22 cellular contexts compared by ENCODE assay signal in the genomic region with DNA sequence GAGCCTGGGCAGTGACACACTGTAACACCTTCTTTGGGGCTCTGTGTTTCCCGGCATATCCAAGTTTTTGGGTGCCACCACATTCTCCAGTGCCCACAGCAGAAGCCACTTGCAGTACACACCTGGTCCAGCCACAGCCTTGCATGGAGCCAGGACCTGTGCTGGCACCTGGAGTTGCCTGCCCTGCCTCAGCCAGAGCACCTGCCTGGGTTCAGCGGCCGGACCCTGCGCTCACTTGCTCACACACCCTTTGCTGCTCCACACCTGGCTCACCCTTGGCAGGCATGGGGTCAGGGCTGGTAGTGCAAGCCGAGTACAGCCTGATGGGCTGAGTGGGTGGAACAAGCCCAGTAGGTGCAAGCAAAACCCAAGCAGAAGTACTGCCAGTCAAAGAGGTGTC.
A peak's percentile ranks its signal among the peaks of the same experiment; 100 is the strongest.
DNase-seq lines count a peak whose midpoint lies in the region; ATAC-seq and TF ChIP-seq lines count a peak whose summit lies in the region.
"Had no signal": no experiment of that assay in that cellular context is flagged by ENCODE, and none has a peak within 500 bp of the region (broad histone marks: within the 10 kb centered on the region; RNA-seq: fewer than 3 reads in every experiment).

No MANE protein-coding gene starts in this region.

- TF ChIP-seq EP300 in gastroesophageal sphincter (IDR thresholded peaks at IDR 0.05), result no peak

- H3K27ac ChIP-seq in right cardiac atrium (ENCODE audit: low read length) (no peak overlapping the region), gastroesophageal sphincter (no peak overlapping the region)
- H3K27ac ChIP-seq: BLaER1 had no signal

- ATAC-seq in right cardiac atrium (no peak), left cardiac atrium (no peak), gastroesophageal sphincter (peak; percentile 22)

- H3K9me3 ChIP-seq in right cardiac atrium (ENCODE audit: control insufficient read depth, low read length) (no peaks in the 10 kb centered on the region), gastroesophageal sphincter (no peaks in the 10 kb centered on the region)

- 90% methylated on average over 5 of the region's 5 CpGs for WGBS in right cardiac atrium
- 87% methylated on average over 3 of the region's 5 CpGs; no CpG with 5 or more reads in 1 of the 2 donors for WGBS in gastroesophageal sphincter (ENCODE audit: low coverage in 1 of 2), 2 donors

- TF ChIP-seq POLR2A in gastroesophageal sphincter (IDR thresholded peaks at IDR 0.05), result no peak

- H3K4me1 ChIP-seq in right cardiac atrium (ENCODE audit: control insufficient read depth, insufficient read depth, low read length) (no peaks in the 10 kb centered on the region), gastroesophageal sphincter (no peaks in the 10 kb centered on the region)
- H3K4me1 ChIP-seq: BLaER1 had no signal

- DNase-seq in right cardiac atrium (peak in 2 of 3 donors; percentile 16 to 26), left cardiac atrium (no peak), posterior vena cava (ENCODE audit: low spot score) (peak; percentile 63), HPDE6-E6E7 (ENCODE audit: extremely low spot score) (no peak), HT-29 (ENCODE audit: low spot score) (no peak), glutamatergic neuron (no peak)
- DNase-seq: CD4-positive, CD25-positive, alpha-beta regulatory T cell; DMS153; H7; IMR-90; KG1; MM.1S; NCI-H1048; NCI-H1417; NCI-H1694; NCI-H2081; NCI-H2227 treated with DMSO at 0.1 percent for 48 hours; NCI-H526 treated with DMSO at 0.1 percent for 48 hours; RPMI8226; SHP77 treated with DMSO at 0.1 percent for 48 hours had no signal

- intact Hi-C loops in right cardiac atrium (cut with DNase I) (no loop called here), left cardiac atrium (cut with DNase I) (no loop called here), posterior vena cava (cut with DNase I) (no loop called here)

- H3K27me3 ChIP-seq in right cardiac atrium (ENCODE audit: control insufficient read depth, insufficient read depth) (no peaks in the 10 kb centered on the region), gastroesophageal sphincter (no peaks in the 10 kb centered on the region)
- H3K27me3 ChIP-seq: BLaER1 had no signal

- no peaks in the 10 kb centered on the region for H3K4me1 Mint-ChIP-seq in glutamatergic neuron (ENCODE audit: low read depth, unreplicated experiment)
- H3K4me1 Mint-ChIP-seq: CD4-positive, CD25-positive, alpha-beta regulatory T cell had no signal

- H3K9me3 Mint-ChIP-seq in glutamatergic neuron (ENCODE audit: unreplicated experiment), result peaks cover 2% of the 10 kb centered on the region

- H3K27ac Mint-ChIP-seq in glutamatergic neuron (ENCODE audit: unreplicated experiment), result no peak overlapping the region
- H3K27ac Mint-ChIP-seq: CD4-positive, CD25-positive, alpha-beta regulatory T cell had no signal

- H3K4me3 ChIP-seq in right cardiac atrium (ENCODE audit: low read length), result no peak overlapping the region
- no peak overlapping the region for H3K4me3 ChIP-seq in gastroesophageal sphincter
- H3K4me3 ChIP-seq: BLaER1 had no signal

- no peaks in the 10 kb centered on the region for H3K36me3 ChIP-seq in gastroesophageal sphincter
- H3K36me3 ChIP-seq: BLaER1 had no signal

- H3K36me3 Mint-ChIP-seq in glutamatergic neuron (ENCODE audit: unreplicated experiment), result no peaks in the 10 kb centered on the region
- H3K36me3 Mint-ChIP-seq: CD4-positive, CD25-positive, alpha-beta regulatory T cell had no signal

- TF ChIP-seq CTCF in gastroesophageal sphincter (IDR thresholded peaks at IDR 0.05) (no peak), glutamatergic neuron (IDR thresholded peaks at IDR 0.05; ENCODE audit: partially characterized antibody, unreplicated experiment) (no peak)

- no peak overlapping the region for H3K4me3 Mint-ChIP-seq in glutamatergic neuron (ENCODE audit: unreplicated experiment)
- H3K4me3 Mint-ChIP-seq: CD4-positive, CD25-positive, alpha-beta regulatory T cell had no signal

- no peaks in the 10 kb centered on the region for H3K27me3 Mint-ChIP-seq in glutamatergic neuron (ENCODE audit: unreplicated experiment)
- H3K27me3 Mint-ChIP-seq: CD4-positive, CD25-positive, alpha-beta regulatory T cell had no signal

Comparison
In these comparisons a context has a peak if more than half of its experiments do, and no peak if none do; other contexts are left out.
1. DNase-seq: peak in right cardiac atrium (2 of 3) and posterior vena cava (single experiment); none in left cardiac atrium (single experiment), HPDE6-E6E7 (single experiment), HT-29 (single experiment) and glutamatergic neuron (single experiment).